Comparison of ENCODE assay signal across 1 cellular context in the genomic region with DNA sequence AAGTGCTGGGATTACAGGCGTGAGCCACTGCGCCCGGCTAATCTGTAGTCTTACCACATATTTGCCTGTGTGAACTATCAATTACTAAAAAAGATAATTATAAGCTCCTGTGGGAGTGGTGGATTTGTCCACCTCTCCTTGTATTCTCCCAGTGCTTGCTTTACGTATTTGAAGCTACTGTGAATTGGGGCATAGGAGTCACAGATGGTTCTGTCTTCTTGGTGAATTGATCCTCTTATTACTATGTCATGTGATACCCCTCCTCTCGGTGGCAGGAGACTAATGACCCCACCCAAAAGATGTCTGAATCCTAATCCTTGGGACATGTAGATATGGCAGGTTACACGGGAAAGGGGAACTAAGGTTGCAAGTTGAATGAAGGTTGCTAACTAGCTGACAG.
TF ChIP-seq lines count a peak whose summit lies in the region.

No MANE protein-coding gene starts in this region.

TF ChIP-seq in GM12878, 131 proteins besides CTCF, POLR2A, EP300 and RAD21:
- TF ChIP-seq ZNF217 (IDR thresholded peaks at IDR 0.05), result no peak
- 0 out of 2 replicates have a peak, but pooled peaks have one; percentile 1 for TF ChIP-seq POLR2AphosphoS5 (IDR thresholded peaks at IDR 0.05; ENCODE audit: low read length)
